ENCODE assay signal across 24 cellular contexts in genomic region chr5:139882961-139883539, GRCh38.
DNase-seq lines count a peak whose midpoint lies in the region; ATAC-seq, FAIRE-seq and TF ChIP-seq lines count a peak whose summit lies in the region.
"Had no signal": no experiment of that assay in that cellular context is flagged by ENCODE, and none has a peak within 500 bp of the region (broad histone marks: within the 10 kb centered on the region; RNA-seq: fewer than 3 reads in every experiment).

No MANE protein-coding gene starts in this region.

- H3K4me1 ChIP-seq in SJCRH30 = peaks cover 34% of the 10 kb centered on the region
- H3K4me1 ChIP-seq in thyroid gland = no peaks in the 10 kb centered on the region

- H3K4me3 ChIP-seq in SJCRH30 (peak overlapping the region; percentile 9; the same call in 1 of the 2 replicates), thyroid gland (replicated peaks in 1 of 3) (no peak overlapping the region)
- H3K4me3 ChIP-seq: gastroesophageal sphincter, sigmoid colon, SK-N-MC, thoracic aorta had no signal

- ATAC-seq in HG02763 (IDR thresholded peaks at IDR 0.05; ENCODE audit: unreplicated experiment) (no peak), left lobe of liver (no peak), HG02840 (IDR thresholded peaks at IDR 0.05; ENCODE audit: low FRiP score, unreplicated experiment) (no peak)
- ATAC-seq: gastroesophageal sphincter; naive thymus-derived CD8-positive, alpha-beta T cell; stimulated activated naive B cell treated with anti-CD40 and anti-IgM and Interleukin-4, amounts not matched to agents 10 μg/mL and 1 μg/mL and 100 μg/mL, for 72 hours had no signal

- DNase-seq in DMS 273 treated with DMSO at 0.1 percent for 48 hours (lab: John Stamatoyannopoulos, UW) (peak; percentile 45), HTR-8/SVneo (ENCODE audit: insufficient read length, low spot score) (peak; percentile 39), SJCRH30 (peak; percentile 43 to 73), myocyte (ENCODE audit: low read depth) (peak; percentile 18), thyroid gland (no peak), left lobe of liver (ENCODE audit: low spot score) (no peak)
- DNase-seq: activated naive CD4-positive, alpha-beta T cell treated with anti-CD3 and anti-CD28 coated beads for 36 hours; activated T-cell treated with anti-CD3 and anti-CD28 coated beads, Interleukin-2, amount 50 U/mL, for 24 hours; anterior cingulate cortex; central memory CD4-positive, alpha-beta T cell; DMS153; Karpas-422; kidney; sigmoid colon; stimulated activated naive B cell treated with anti-CD40 and anti-IgM and Interleukin-4, amounts not matched to agents 10 μg/mL and 1 μg/mL and 100 μg/mL, for 72 hours; T1000 had no signal

- no peaks in the 10 kb centered on the region; the same call in none of the 2 replicates for H3K27me3 ChIP-seq in SJCRH30
- no peaks in the 10 kb centered on the region for H3K27me3 ChIP-seq in thyroid gland
- H3K27me3 ChIP-seq: gastroesophageal sphincter, sigmoid colon had no signal

- no peak for TF ChIP-seq POLR2A in thyroid gland (IDR thresholded peaks at IDR 0.05)

- H3K36me3 ChIP-seq in SJCRH30 = no peaks in the 10 kb centered on the region
- no peaks in the 10 kb centered on the region for H3K36me3 ChIP-seq in thyroid gland
- H3K36me3 ChIP-seq: thoracic aorta had no signal

- peak overlapping the region; percentile 37 for H3K27ac ChIP-seq in SJCRH30
- H3K27ac ChIP-seq in thyroid gland = no peak overlapping the region
- H3K27ac ChIP-seq: gastroesophageal sphincter, SK-N-MC, thoracic aorta had no signal

- intact Hi-C loops in thyroid gland (cut with DNase I) = no loop called here

- TF ChIP-seq CTCF in thyroid gland (IDR thresholded peaks at IDR 0.05) = no peak

- 78 to 87% methylated on average over 5 to 8 of the region's 10 CpGs for WGBS in thyroid gland, 2 donors

- FAIRE-seq in HTR-8/SVneo (lab: Jason Lieb, UNC) = no peak
- FAIRE-seq: GM19239, H1, kidney had no signal

- H3K9me3 ChIP-seq in SJCRH30 (replicated peaks) (no peaks in the 10 kb centered on the region), thyroid gland (no peaks in the 10 kb centered on the region)
- H3K9me3 ChIP-seq: gastroesophageal sphincter, sigmoid colon, thoracic aorta had no signal

Comparison
In these comparisons a context has a peak if more than half of its experiments do, and no peak if none do; other contexts are left out.
1. DNase-seq: peak in DMS 273 treated with DMSO at 0.1 percent for 48 hours (single experiment), HTR-8/SVneo (single experiment), SJCRH30 (2 of 2) and myocyte (single experiment); none in thyroid gland (0 of 2) and left lobe of liver (single experiment).